In the genomic region with DNA sequence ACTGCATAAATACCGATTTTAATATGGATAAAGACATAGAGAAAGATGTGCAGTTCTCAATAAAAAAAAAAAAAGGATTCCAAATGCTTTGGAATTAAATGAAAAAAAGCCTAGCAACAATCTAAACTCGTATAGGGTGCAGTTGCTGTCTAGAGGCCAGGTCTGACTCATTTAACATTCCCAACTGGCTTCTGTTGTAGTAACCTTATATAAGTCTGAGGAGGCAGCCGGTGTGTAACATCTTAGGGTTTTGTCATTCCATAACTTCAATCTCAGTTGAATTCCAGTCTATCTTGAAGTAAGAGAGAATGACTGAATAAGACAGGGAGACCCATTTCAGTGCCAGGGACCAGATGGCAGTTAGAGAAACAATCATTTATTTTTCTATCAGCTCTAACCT, we compare ENCODE assay signal across 1 cellular context.
TF ChIP-seq lines count a peak whose summit lies in the region.

No MANE protein-coding gene starts in this region.

TF ChIP-seq in HepG2, 621 proteins besides CTCF, POLR2A, EP300 and RAD21 (continued from another document):
- TF ChIP-seq HNF4G (IDR thresholded peaks at IDR 0.05; ENCODE audit: borderline replicate concordance, low read depth, low read length) (no peak), HNF4G (CRISPR knock-in tag; IDR thresholded peaks at IDR 0.05; ENCODE audit: borderline replicate concordance, low read depth) (no peak), ZNF652 (CRISPR knock-in tag; IDR thresholded peaks at IDR 0.05; ENCODE audit: borderline replicate concordance, low read depth) (no peak), RNF2 (conservative IDR thresholded peaks at IDR 0.05; ENCODE audit: low read depth) (no peak), TBX2 (CRISPR knock-in tag; IDR thresholded peaks at IDR 0.05; ENCODE audit: borderline replicate concordance) (no peak), PAF1 (CRISPR knock-in tag; IDR thresholded peaks at IDR 0.05) (no peak), ZNF557 (CRISPR knock-in tag; IDR thresholded peaks at IDR 0.05) (no peak), ATF7-NPFF (CRISPR knock-in tag; IDR thresholded peaks at IDR 0.05; ENCODE audit: low read depth) (no peak), ZBTB37 (CRISPR knock-in tag; IDR thresholded peaks at IDR 0.05) (no peak), NR1H2 (CRISPR knock-in tag; IDR thresholded peaks at IDR 0.05; ENCODE audit: borderline replicate concordance, low read depth) (no peak)
- TF ChIP-seq, protein P1, sequence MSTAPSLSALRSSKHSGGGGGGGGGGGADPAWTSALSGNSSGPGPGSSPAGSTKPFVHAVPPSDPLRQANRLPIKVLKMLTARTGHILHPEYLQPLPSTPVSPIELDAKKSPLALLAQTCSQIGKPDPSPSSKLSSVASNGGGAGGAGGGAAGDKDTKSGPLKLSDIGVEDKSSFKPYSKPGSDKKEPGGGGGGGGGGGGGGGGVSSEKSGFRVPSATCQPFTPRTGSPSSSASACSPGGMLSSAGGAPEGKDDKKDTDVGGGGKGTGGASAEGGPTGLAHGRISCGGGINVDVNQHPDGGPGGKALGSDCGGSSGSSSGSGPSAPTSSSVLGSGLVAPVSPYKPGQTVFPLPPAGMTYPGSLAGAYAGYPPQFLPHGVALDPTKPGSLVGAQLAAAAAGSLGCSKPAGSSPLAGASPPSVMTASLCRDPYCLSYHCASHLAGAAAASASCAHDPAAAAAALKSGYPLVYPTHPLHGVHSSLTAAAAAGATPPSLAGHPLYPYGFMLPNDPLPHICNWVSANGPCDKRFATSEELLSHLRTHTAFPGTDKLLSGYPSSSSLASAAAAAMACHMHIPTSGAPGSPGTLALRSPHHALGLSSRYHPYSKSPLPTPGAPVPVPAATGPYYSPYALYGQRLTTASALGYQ (CRISPR knock-in tag; IDR thresholded peaks at IDR 0.05) = no peak
